ENCODE assay signal across 8 cellular contexts in the genomic region with DNA sequence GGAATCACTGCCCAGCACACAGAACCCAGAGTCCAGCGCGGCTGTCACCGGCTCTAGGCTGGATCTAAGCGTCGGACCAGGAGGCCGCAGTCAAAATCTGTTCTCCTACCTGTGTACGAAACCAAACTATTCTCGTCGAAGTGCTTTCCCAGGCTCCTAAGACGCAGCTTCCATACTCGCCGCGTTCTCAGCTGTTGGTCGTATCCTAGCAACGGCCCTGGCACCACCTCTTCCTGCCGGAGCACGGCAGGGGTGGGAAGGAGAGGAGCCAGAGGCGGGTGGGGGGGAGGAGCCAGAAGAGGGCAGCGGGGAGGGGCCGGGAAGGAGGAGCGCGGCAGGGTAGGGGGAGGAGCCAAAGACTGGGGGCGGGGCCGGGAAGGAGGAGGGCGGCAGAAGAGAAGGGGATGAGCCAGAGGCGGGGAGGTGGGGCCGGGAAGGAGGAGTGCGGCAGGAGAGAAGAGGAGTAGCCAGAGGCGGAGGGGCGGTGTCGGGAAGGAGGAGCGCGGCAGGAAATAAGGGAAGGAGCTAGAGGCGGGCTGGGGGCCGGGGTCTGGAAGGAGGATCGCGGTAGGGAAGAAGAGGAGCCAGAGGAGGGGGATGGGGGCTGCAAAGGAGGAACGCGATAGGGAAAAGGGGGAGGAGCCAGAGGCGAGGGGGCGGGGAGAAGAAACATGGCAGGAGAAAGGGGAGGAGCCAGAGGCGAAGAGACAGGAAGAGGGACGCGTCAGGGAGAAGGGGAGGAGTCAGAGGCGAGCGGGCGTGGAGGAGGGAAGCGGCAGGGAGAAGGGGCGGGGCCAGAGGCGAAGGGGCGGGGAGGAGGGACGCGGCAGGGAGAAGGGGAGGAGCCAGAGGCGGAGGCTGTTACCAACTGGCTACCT. TPM values are rescaled to one million over a fixed set of nuclear protein-coding genes. Genes with fewer than 3 reads are reported as not detected.
DNase-seq lines count a peak whose midpoint lies in the region; ATAC-seq lines count a peak whose summit lies in the region.

IQUB (minus strand) TSS at position 213 of the 878 bp plus-strand sequence. CDS start 22,255 bp downstream, outside the sequence.

- peaks cover 0 to 6% (median 0%) of the 10 kb centered on the region in 3 donors for H3K36me3 Mint-ChIP-seq in CD8-positive, alpha-beta memory T cell
- peaks cover 4% of the 10 kb centered on the region for H3K36me3 Mint-ChIP-seq in memory B cell

- H3K4me3 Mint-ChIP-seq in CD8-positive, alpha-beta memory T cell, result peak within 1 kb of the TSS; percentile 90 to 97 (median 93)
- H3K4me3 Mint-ChIP-seq in memory B cell, result peak within 1 kb of the TSS; percentile 95

- CTCF ChIA-PET in CD8-positive, alpha-beta memory T cell (lab: Charles Lee), result interaction anchor here (0.6 to 2.0 kb wide), 4 partner anchors 37 to 237 kb away, joined by 3 to 14 read pairs (median 6); no protein-coding TSS in a partner anchor

- no peaks in the 10 kb centered on the region for H3K27me3 ChIP-seq in CD8-positive, alpha-beta memory T cell (ENCODE audit: insufficient read depth, low read length, poor library complexity, severe bottlenecking)
- no peaks in the 10 kb centered on the region for H3K27me3 ChIP-seq in effector memory CD4-positive, alpha-beta T cell (replicated peaks; ENCODE audit: control insufficient read depth, insufficient read depth, low read length, poor library complexity, severe bottlenecking)

- peak within 1 kb of the TSS; percentile 71 to 94 (median 90) for H3K27ac Mint-ChIP-seq in CD8-positive, alpha-beta memory T cell
- H3K27ac Mint-ChIP-seq in memory B cell, result peak within 1 kb of the TSS; percentile 80

- peak; percentile 86 to 96 (median 93) for DNase-seq in CD8-positive, alpha-beta memory T cell
- DNase-seq in HS-27A (ENCODE audit: low read depth) (peak; percentile 69), NK-92 (lab: John Stamatoyannopoulos, UW; ENCODE audit: unreplicated experiment) (peak; percentile 66), memory B cell (ENCODE audit: low spot score in 2 of 2) (peak; percentile 85 to 88)
- DNase-seq in activated CD8-positive, alpha-beta memory T cell treated with anti-CD3 and anti-CD28 coated beads for 4 hours (ENCODE audit: low read depth in 2 of 2), result peak; percentile 92 to 93
- peak; percentile 88 to 95 (median 93) for DNase-seq in effector memory CD4-positive, alpha-beta T cell
- DNase-seq in stimulated activated CD8-positive, alpha-beta memory T cell treated with anti-CD3 and anti-CD28 coated beads, Interleukin-12 subunit alpha, Interleukin-12 subunit beta, amount 100 ng/mL, for 1 hour (ENCODE audit: low read depth), result peak; percentile 91

- no peaks in the 10 kb centered on the region for H3K9me3 ChIP-seq in CD8-positive, alpha-beta memory T cell (ENCODE audit: low read length)
- H3K9me3 ChIP-seq in effector memory CD4-positive, alpha-beta T cell (ENCODE audit: control insufficient read depth, low read length), result no peaks in the 10 kb centered on the region

- H3K4me1 ChIP-seq in CD8-positive, alpha-beta memory T cell (ENCODE audit: insufficient read depth, low read length), result peaks cover 15% of the 10 kb centered on the region
- no peaks in the 10 kb centered on the region for H3K4me1 ChIP-seq in effector memory CD4-positive, alpha-beta T cell (ENCODE audit: control insufficient read depth, insufficient read depth, low read length, poor library complexity, severe bottlenecking)

- ATAC-seq in GM19468 (IDR thresholded peaks at IDR 0.05; ENCODE audit: extremely low read depth, unreplicated experiment) (peak; percentile 72), memory B cell (ENCODE audit: low read depth) (peak; percentile 80)

- H3K9me3 Mint-ChIP-seq in CD8-positive, alpha-beta memory T cell, result no peaks in the 10 kb centered on the region
- no peaks in the 10 kb centered on the region for H3K9me3 Mint-ChIP-seq in memory B cell

- peak within 1 kb of the TSS; percentile 67 for H3K27ac ChIP-seq in CD8-positive, alpha-beta memory T cell (ENCODE audit: low read depth, low read length)
- peak within 1 kb of the TSS; percentile 47 for H3K27ac ChIP-seq in effector memory CD4-positive, alpha-beta T cell (ENCODE audit: insufficient read depth, low read length, poor library complexity, severe bottlenecking)

- H3K4me3 ChIP-seq in CD8-positive, alpha-beta memory T cell (ENCODE audit: low read length), result peak within 1 kb of the TSS; percentile 55
- H3K4me3 ChIP-seq in effector memory CD4-positive, alpha-beta T cell (ENCODE audit: insufficient read depth, low read depth, low read length, poor library complexity, severe bottlenecking), result peak within 1 kb of the TSS; percentile 65

- POLR2A ChIA-PET in CD8-positive, alpha-beta memory T cell (lab: Charles Lee), result interaction anchor here (1.7 to 2.4 kb wide), 2 partner anchors 23 to 214 kb away, joined by 9 to 15 read pairs; partner anchors contain the start of genes NDUFA5 and WASL

- H3K4me1 Mint-ChIP-seq in CD8-positive, alpha-beta memory T cell, result peaks cover 20 to 38% (median 33%) of the 10 kb centered on the region in 3 donors
- H3K4me1 Mint-ChIP-seq in memory B cell, result peaks cover 21% of the 10 kb centered on the region

- no peaks in the 10 kb centered on the region for H3K36me3 ChIP-seq in CD8-positive, alpha-beta memory T cell (ENCODE audit: insufficient read depth, low read length)
- H3K36me3 ChIP-seq in effector memory CD4-positive, alpha-beta T cell (ENCODE audit: control insufficient read depth, insufficient read depth, low read length), result no peaks in the 10 kb centered on the region

- peaks cover 15 to 18% of the 10 kb centered on the region in 2 donors for H3K27me3 Mint-ChIP-seq in CD8-positive, alpha-beta memory T cell
- peaks cover 5% of the 10 kb centered on the region for H3K27me3 Mint-ChIP-seq in memory B cell

RNA-seq across cellular contexts. Expression of gene IQUB, which starts in this region (rescaled TPM):
- not detected for total RNA-seq in CD8-positive, alpha-beta memory T cell
- 0.08 TPM for polyA plus RNA-seq in CD8-positive, alpha-beta memory T cell

Comparison
In these comparisons a context has a peak if more than half of its experiments do, and no peak if none do; other contexts are left out.
1. Peak in every context shown above with its lines: DNase-seq, ATAC-seq, H3K4me3 ChIP-seq and H3K27ac ChIP-seq.
2. Peak in DNase-seq, H3K4me3 ChIP-seq and H3K27ac ChIP-seq in CD8-positive, alpha-beta memory T cell; RNA of the gene not detected or under 1 TPM.